ENCODE assay signal across 8 cellular contexts in the genomic region with DNA sequence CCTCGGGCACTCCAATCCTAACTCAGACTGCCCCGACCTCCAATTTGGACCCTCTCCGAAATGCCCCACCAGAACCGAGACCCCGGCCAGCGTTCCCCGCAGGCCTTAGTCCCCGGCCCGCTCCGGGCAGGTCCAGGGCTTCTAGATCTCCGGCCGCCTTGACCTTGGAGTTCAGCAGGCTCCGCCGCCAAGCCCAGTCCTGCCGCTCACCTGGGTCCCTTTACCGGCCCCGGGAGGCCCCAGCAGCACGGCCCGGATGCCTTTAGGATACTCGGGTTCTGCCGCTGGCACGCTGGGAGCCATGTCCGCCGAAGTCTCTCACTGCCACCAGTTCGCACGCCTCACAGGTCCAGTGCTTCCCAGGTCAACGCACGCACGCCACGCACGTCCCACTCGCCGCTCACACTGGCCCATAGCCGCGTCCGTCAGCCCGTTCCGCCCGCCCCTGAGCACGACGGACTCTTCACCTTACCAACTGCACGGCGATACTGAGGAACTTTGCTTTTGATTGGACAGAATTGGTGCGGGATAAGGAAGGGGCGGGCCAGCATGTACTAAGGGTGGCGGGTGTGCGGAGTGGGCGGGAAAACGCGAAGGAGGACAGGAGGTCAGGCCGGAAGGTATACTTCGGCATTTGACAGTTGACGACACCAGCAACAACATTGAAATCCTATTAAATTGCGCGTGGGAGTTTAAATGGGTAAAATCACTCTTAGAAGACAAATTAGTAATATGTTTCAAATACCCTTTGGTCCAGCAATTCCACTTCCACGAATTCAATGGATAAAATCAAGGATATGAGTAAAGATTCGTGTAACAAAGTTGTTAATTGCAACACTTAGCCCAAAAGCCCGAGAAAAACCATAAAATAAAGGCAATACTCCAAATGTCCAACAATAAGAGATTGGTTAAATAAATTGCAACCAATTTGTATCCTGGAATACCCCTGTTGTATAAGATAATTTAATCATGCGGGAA.
A peak's percentile ranks its signal among the peaks of the same experiment; 100 is the strongest.
DNase-seq lines count a peak whose midpoint lies in the region; ATAC-seq lines count a peak whose summit lies in the region.

A gene (minus strand): TSS at position 358 of the 978 bp plus-strand sequence. CDS start 55 bp downstream, at position 303.

- peak; percentile 99 for ATAC-seq in GM19351 (IDR thresholded peaks at IDR 0.05; ENCODE audit: unreplicated experiment)
- peak; percentile 99 for ATAC-seq in HG03521 (IDR thresholded peaks at IDR 0.05; ENCODE audit: unreplicated experiment)

- H3K4me3 ChIP-seq in BLaER1 treated with 17β-estradiol and CSF1 and Interleukin-3, amounts not matched to agents 10 nM and 100 nM, result peak within 1 kb of the TSS; percentile 82 to 97 (median 86)

- H3K4me1 ChIP-seq in BLaER1 treated with 17β-estradiol and CSF1 and Interleukin-3, amounts not matched to agents 10 nM and 100 nM, result peaks cover 56 to 82% (median 65%) of the 10 kb centered on the region in 10 experiments

- H3K27me3 ChIP-seq in BLaER1 treated with 17β-estradiol and CSF1 and Interleukin-3, amounts not matched to agents 10 nM and 100 nM, result no peaks in the 10 kb centered on the region

- peaks cover 0 to 36% (median 25%) of the 10 kb centered on the region in 11 experiments; a peak in 16 of 22 replicates for H3K36me3 ChIP-seq in BLaER1 treated with 17β-estradiol and CSF1 and Interleukin-3, amounts not matched to agents 10 nM and 100 nM

- H3K9me3 ChIP-seq in BLaER1 treated with 17β-estradiol and CSF1 and Interleukin-3, amounts not matched to agents 10 nM and 100 nM (replicated peaks in 1 of 11), result no peaks in the 10 kb centered on the region; a peak in 3 of 22 replicates

- DNase-seq in NCI-H748 (lab: John Stamatoyannopoulos, UW; ENCODE audit: unreplicated experiment), result peak; percentile 95
- DNase-seq in activated CD4-positive, alpha-beta T cell treated with anti-CD3 and anti-CD28 coated beads, Interleukin-2, amount 50 U/mL, for 1 hour, result peak; percentile 83
- peak; percentile 97 for DNase-seq in dedifferentiated amniotic fluid mesenchymal stem cell (ENCODE audit: extremely low spot score)
- DNase-seq in left kidney (ENCODE audit: low read depth, low spot score), result peak; percentile 99
- DNase-seq in stimulated activated CD4-positive, alpha-beta T cell treated with anti-CD3 and anti-CD28 coated beads, Interleukin-2, amount 100 ng/mL, for 24 hours, result peak; percentile 91 to 95

- peak within 1 kb of the TSS; percentile 61 to 91 (median 86); a peak in 21 of 22 replicates for H3K27ac ChIP-seq in BLaER1 treated with 17β-estradiol and CSF1 and Interleukin-3, amounts not matched to agents 10 nM and 100 nM

- H3K4me2 ChIP-seq in BLaER1 treated with 17β-estradiol and CSF1 and Interleukin-3, amounts not matched to agents 10 nM and 100 nM, result peak within 1 kb of the TSS; percentile 89 to 98 (median 93)

- peaks cover 8 to 40% (median 34%) of the 10 kb centered on the region in 11 experiments; a peak in 18 of 22 replicates for H4K20me1 ChIP-seq in BLaER1 treated with 17β-estradiol and CSF1 and Interleukin-3, amounts not matched to agents 10 nM and 100 nM

- H3K9ac ChIP-seq in BLaER1 treated with 17β-estradiol and CSF1 and Interleukin-3, amounts not matched to agents 10 nM and 100 nM, result peak within 1 kb of the TSS; percentile 84 to 92 (median 88)

Comparison
In these comparisons a context has a peak if more than half of its experiments do, and no peak if none do; other contexts are left out.
1. Peak in every context shown above with its lines: DNase-seq, ATAC-seq, H3K4me3 ChIP-seq and H3K27ac ChIP-seq.